In genomic region chr5:142874537-142874936, GRCh38 we compare ENCODE assay signal across 11 cellular contexts.
DNase-seq lines count a peak whose midpoint lies in the region; ATAC-seq and TF ChIP-seq lines count a peak whose summit lies in the region.
"Had no signal": no experiment of that assay in that cellular context is flagged by ENCODE, and none has a peak within 500 bp of the region (broad histone marks: within the 10 kb centered on the region; RNA-seq: fewer than 3 reads in every experiment).

No MANE protein-coding gene starts in this region.

- in situ Hi-C loops in IMR-90 (cut with MboI; ENCODE audit: low sequenced_read_pairs): loop anchor here (5.0 to 10.0 kb wide), 3 partner anchors 102 to 270 kb away; partner anchors contain the start of gene ARHGAP26

- H3K36me3 ChIP-seq in IMR-90 (ENCODE audit: control insufficient read depth, insufficient read depth, low read length) (no peaks in the 10 kb centered on the region), thoracic aorta (no peaks in the 10 kb centered on the region)

- H3K4me2 ChIP-seq in IMR-90 (ENCODE audit: low read depth, low read length): no peak overlapping the region

- no peak overlapping the region for H4K8ac ChIP-seq in IMR-90 (ENCODE audit: low read depth in 2 of 2, low read length in 2 of 2)

- dilution Hi-C loops in IMR-90 (cut with HindIII; ENCODE audit: low sequenced_read_pairs, unreplicated experiment): no loop called here

- H3K9me3 ChIP-seq in IMR-90 (ENCODE audit: control insufficient read depth, insufficient read depth, low read length) (no peaks in the 10 kb centered on the region), thoracic aorta (no peaks in the 10 kb centered on the region)

- peaks cover 23% of the 10 kb centered on the region for H3K27me3 ChIP-seq in IMR-90 (ENCODE audit: control insufficient read depth, insufficient read depth, low read length)
- no peaks in the 10 kb centered on the region for H3K27me3 ChIP-seq in thoracic aorta (replicated peaks; ENCODE audit: insufficient read depth)

- TF ChIP-seq CTCF in IMR-90 (conservative IDR thresholded peaks at IDR 0.05; ENCODE audit: low read depth, low read length) (no peak), thoracic aorta (IDR thresholded peaks at IDR 0.05) (no peak)

- H3K9me1 ChIP-seq in IMR-90 (ENCODE audit: insufficient read depth, low read length): no peaks in the 10 kb centered on the region

- TF ChIP-seq POLR2A in IMR-90 (IDR thresholded peaks at IDR 0.05; ENCODE audit: low read depth, low read length): no peak

- H3K79me1 ChIP-seq in IMR-90 (ENCODE audit: low read depth in 1 of 2, low read length in 2 of 2): no peaks in the 10 kb centered on the region

- no peak overlapping the region for H2AK5ac ChIP-seq in IMR-90 (ENCODE audit: low read depth, low read length)

- no peak overlapping the region for H3K14ac ChIP-seq in IMR-90 (replicated peaks; ENCODE audit: low read depth, low read length)

- H4K91ac ChIP-seq in IMR-90 (ENCODE audit: insufficient read depth, low read depth, low read length): no peak overlapping the region

- H3K18ac ChIP-seq in IMR-90 (ENCODE audit: low read depth, low read length): no peak overlapping the region

- 0 out of 2 replicates have a peak, but pooled peaks cover 2% of the 10 kb centered on the region for H3K4me1 ChIP-seq in IMR-90 (ENCODE audit: control insufficient read depth, insufficient read depth, low read length)
- H3K4me1 ChIP-seq in thoracic aorta (ENCODE audit: control insufficient read depth in 1 of 2, low read depth in 2 of 2): peaks cover 18 to 48% of the 10 kb centered on the region in 2 donors

- CTCF ChIA-PET in IMR-90 (lab: Yijun Ruan, JAX): interaction anchor here (0.7 to 2.7 kb wide), 3 partner anchors 157 to 264 kb away, joined by 3 to 14 read pairs (median 10); no protein-coding TSS in a partner anchor

- WGBS in IMR-90 (ENCODE audit: extremely low coverage in 2 of 2, insufficient read length in 1 of 2), 2 experiments: 80% methylated on average over 1 of the region's 7 CpGs; no CpG with 5 or more reads in 1 of the 2 experiments

- no peak overlapping the region for H2BK120ac ChIP-seq in IMR-90 (ENCODE audit: low read depth, low read length)

- H4K5ac ChIP-seq in IMR-90 (ENCODE audit: low read depth, low read length): no peak overlapping the region

- ATAC-seq in IMR-90 (ENCODE audit: low read depth) (no peak), thoracic aorta (ENCODE audit: insufficient number of reproducible peaks, low FRiP score, low read depth) (peak; percentile 79), HG03159 (IDR thresholded peaks at IDR 0.05; ENCODE audit: unreplicated experiment) (no peak), HG02610 (IDR thresholded peaks at IDR 0.05; ENCODE audit: unreplicated experiment) (no peak), GM18909 (IDR thresholded peaks at IDR 0.05; ENCODE audit: poor library complexity, unreplicated experiment) (no peak)

- H3K4ac ChIP-seq in IMR-90 (ENCODE audit: low read depth, low read length): no peak overlapping the region

- H4K20me1 ChIP-seq in IMR-90 (ENCODE audit: insufficient read depth, low read length): no peaks in the 10 kb centered on the region

- no peak overlapping the region for H3K27ac ChIP-seq in IMR-90 (ENCODE audit: insufficient read depth, low read length)
- peak overlapping the region; percentile 43 to 51 for H3K27ac ChIP-seq in thoracic aorta

- no peak overlapping the region for H2BK20ac ChIP-seq in IMR-90 (ENCODE audit: low read depth, low read length)

- POLR2A ChIA-PET in IMR-90 (lab: Charles Lee; ENCODE audit: unreplicated experiment): no interaction called here

- intact Hi-C loops in IMR-90 (cut with micrococcal nuclease): no loop called here

- H3K4me3 ChIP-seq in IMR-90 (ENCODE audit: insufficient read depth, low read depth, low read length) (no peak overlapping the region), thoracic aorta (no peak overlapping the region)

- H3K9ac ChIP-seq in IMR-90 (ENCODE audit: low read depth, low read length): no peak overlapping the region

- H3K23ac ChIP-seq in IMR-90 (ENCODE audit: low read depth, low read length): no peak overlapping the region

- no peak overlapping the region for H2AFZ ChIP-seq in IMR-90 (replicated peaks; ENCODE audit: low read length, poor library complexity)

- no peak overlapping the region for H3K56ac ChIP-seq in IMR-90 (ENCODE audit: extremely low read depth, insufficient read depth, low read length)

- no peak for TF ChIP-seq RAD21 in IMR-90 (IDR thresholded peaks at IDR 0.05; ENCODE audit: low read length)

- H2AK9ac ChIP-seq in IMR-90 (replicated peaks; ENCODE audit: low read depth, low read length, poor library complexity): no peak overlapping the region

- H2BK5ac ChIP-seq in IMR-90 (ENCODE audit: low read depth, low read length, poor library complexity, severe bottlenecking): no peak overlapping the region

- H2BK15ac ChIP-seq in IMR-90 (ENCODE audit: low read depth, low read length): no peak overlapping the region

- BruUV-seq in IMR-90 (replicated peaks; lab: Mats Ljungman, UMichigan): no TSS peak

- DNase-seq in IMR-90 (no peak), astrocyte of the hippocampus (ENCODE audit: low read depth, low spot score) (peak; percentile 41), hepatic stellate cell (ENCODE audit: low spot score) (peak; percentile 35), thoracic aorta (ENCODE audit: low spot score) (peak; percentile 76), AML-193 (lab: John Stamatoyannopoulos, UW) (no peak)
- DNase-seq: activated naive CD8-positive, alpha-beta T cell treated with anti-CD3 and anti-CD28 coated beads, Interleukin-2, amount 10 ng/mL, durations not matched to agents 7 days and 5 days; H9; MM.1S had no signal

TF ChIP-seq in IMR-90, 13 proteins besides CTCF, POLR2A, EP300 and RAD21:
- TF ChIP-seq CHD1 (IDR thresholded peaks at IDR 0.05; ENCODE audit: low read depth, low read length) (no peak), USF2 (IDR thresholded peaks at IDR 0.05; ENCODE audit: low read depth, low read length) (no peak), NFE2L2 (IDR thresholded peaks at IDR 0.05; ENCODE audit: low read depth, low read length) (no peak), CEBPB (IDR thresholded peaks at IDR 0.05; ENCODE audit: low read depth, low read length) (0 out of 2 replicates have a peak, but pooled peaks have one; percentile 7)
TF ChIP-seq in IMR-90: peak in this region for 1.

Comparison
In these comparisons a context has a peak if more than half of its experiments do, and no peak if none do; other contexts are left out.
1. DNase-seq: peak in astrocyte of the hippocampus (single experiment), hepatic stellate cell (single experiment) and thoracic aorta (single experiment); none in IMR-90 (single experiment) and AML-193 (0 of 2).